Comparison of ENCODE assay signal across 20 cellular contexts in genomic region chr5:9118852-9119251, GRCh38.
DNase-seq lines count a peak whose midpoint lies in the region; ATAC-seq and TF ChIP-seq lines count a peak whose summit lies in the region.
"Had no signal": no experiment of that assay in that cellular context is flagged by ENCODE, and none has a peak within 500 bp of the region (broad histone marks: within the 10 kb centered on the region; RNA-seq: fewer than 3 reads in every experiment).

No MANE protein-coding gene starts in this region.

- DNase-seq in GM23338 (ENCODE audit: low spot score) (peak; percentile 3), NCI-H69 (lab: John Stamatoyannopoulos, UW) (peak; percentile 39), mesenchymal stem cell (no peak), posterior vena cava (ENCODE audit: low spot score) (peak; percentile 78), NCI-H748 treated with DMSO at 0.1 percent for 48 hours (lab: John Stamatoyannopoulos, UW) (no peak), NCI-H1417 treated with DMSO at 0.1 percent for 48 hours (lab: John Stamatoyannopoulos, UW) (no peak), retina (no peak)
- DNase-seq: Caco-2; CD4-positive, CD25-positive, alpha-beta regulatory T cell; CD8-positive, alpha-beta T cell; DMS79; EL; GDM1; H9 had no signal

- H3K4me1 Mint-ChIP-seq in GM23338, result no peaks in the 10 kb centered on the region; the same call in 2 of the 3 replicates
- H3K4me1 Mint-ChIP-seq: B cell; CD4-positive, CD25-positive, alpha-beta regulatory T cell; H9 had no signal

- H3K4me1 ChIP-seq in GM23338 (ENCODE audit: insufficient read depth), result no peaks in the 10 kb centered on the region
- H3K4me1 ChIP-seq in mesenchymal stem cell (ENCODE audit: control insufficient read depth, insufficient read depth, low read depth, low read length), result no peaks in the 10 kb centered on the region
- H3K4me1 ChIP-seq: BLaER1, Caco-2 had no signal

- no peak overlapping the region for H3K23ac ChIP-seq in mesenchymal stem cell (ENCODE audit: low read length in 2 of 2)

- TF ChIP-seq CTCF in GM23338 (conservative IDR thresholded peaks at IDR 0.05; ENCODE audit: low read depth in 2 of 2), result no peak

- no peaks in the 10 kb centered on the region for H3K9me2 ChIP-seq in GM23338 (ENCODE audit: insufficient read depth)

- no peak overlapping the region for H3K4ac ChIP-seq in mesenchymal stem cell (ENCODE audit: low read depth in 1 of 2, low read length in 2 of 2)

- no peak overlapping the region for H4K91ac ChIP-seq in mesenchymal stem cell (ENCODE audit: low read length)

- H3K27me3 ChIP-seq in GM23338 (ENCODE audit: insufficient read depth) (no peaks in the 10 kb centered on the region), mesenchymal stem cell (ENCODE audit: control insufficient read depth in 1 of 2, insufficient read depth in 1 of 2, low read length in 2 of 2) (no peaks in the 10 kb centered on the region)
- H3K27me3 ChIP-seq: BLaER1 had no signal

- no peak overlapping the region for H2BK15ac ChIP-seq in mesenchymal stem cell (ENCODE audit: low read depth, poor library complexity, severe bottlenecking)

- H3K27me3 Mint-ChIP-seq in GM23338 (ENCODE audit: insufficient read depth, low read depth, poor library complexity), result peaks cover 5% of the 10 kb centered on the region
- H3K27me3 Mint-ChIP-seq: B cell; CD4-positive, CD25-positive, alpha-beta regulatory T cell had no signal

- H3K18ac ChIP-seq in mesenchymal stem cell (ENCODE audit: low read depth in 1 of 2, low read length in 2 of 2), result no peak overlapping the region

- H3K79me2 ChIP-seq in GM23338 (replicated peaks; ENCODE audit: insufficient read depth), result no peaks in the 10 kb centered on the region

- H3K9me3 Mint-ChIP-seq in GM23338, result peaks cover 2% of the 10 kb centered on the region; the same call in 2 of the 3 replicates

- intact Hi-C loops in posterior vena cava (cut with DNase I), result no loop called here

- H2BK5ac ChIP-seq in mesenchymal stem cell (ENCODE audit: low read depth, low read length, poor library complexity, severe bottlenecking), result no peak overlapping the region

- no peak overlapping the region for H3K4me3 Mint-ChIP-seq in GM23338
- H3K4me3 Mint-ChIP-seq: B cell; CD4-positive, CD25-positive, alpha-beta regulatory T cell; CD8-positive, alpha-beta T cell; H9 had no signal

- WGBS in mesenchymal stem cell, result 93% methylated on average over 22 of the region's 22 CpGs

- H3K9me3 ChIP-seq in mesenchymal stem cell (ENCODE audit: control insufficient read depth, low read length), result peaks cover 18% of the 10 kb centered on the region
- H3K9me3 ChIP-seq: Caco-2 had no signal

- peaks cover 14% of the 10 kb centered on the region; the same call in 2 of the 3 replicates for H3K36me3 Mint-ChIP-seq in GM23338 (ENCODE audit: low read depth)
- H3K36me3 Mint-ChIP-seq: CD4-positive, CD25-positive, alpha-beta regulatory T cell; CD8-positive, alpha-beta T cell had no signal

- H3K36me3 ChIP-seq in GM23338 (ENCODE audit: insufficient read depth) (no peaks in the 10 kb centered on the region), mesenchymal stem cell (ENCODE audit: control insufficient read depth in 1 of 2, insufficient read depth in 2 of 2, low read depth in 1 of 2, low read length in 2 of 2) (peaks cover 5 to 18% of the 10 kb centered on the region in 2 experiments)
- H3K36me3 ChIP-seq: BLaER1 had no signal

- ATAC-seq in GM23338, result no peak; the same call in 2 of the 3 replicates
- ATAC-seq in GM21526 (IDR thresholded peaks at IDR 0.05; ENCODE audit: low FRiP score, unreplicated experiment), result no peak
- ATAC-seq: CD8-positive, alpha-beta T cell; GM12878; HCT116 had no signal

- H3K9ac ChIP-seq in mesenchymal stem cell (ENCODE audit: low read length), result no peak overlapping the region
- H3K9ac ChIP-seq: BLaER1 had no signal

- H3K79me1 ChIP-seq in mesenchymal stem cell (replicated peaks; ENCODE audit: low read length, poor library complexity, severe bottlenecking), result peaks cover 2% of the 10 kb centered on the region

- H3K27ac ChIP-seq in GM23338 (ENCODE audit: low read depth) (no peak overlapping the region), mesenchymal stem cell (ENCODE audit: low read length, poor library complexity, severe bottlenecking) (no peak overlapping the region)
- H3K27ac ChIP-seq: BLaER1, C4-2B had no signal

- H4K8ac ChIP-seq in mesenchymal stem cell (ENCODE audit: low read length), result peak overlapping the region; percentile 33

- no peaks in the 10 kb centered on the region for H3F3A ChIP-seq in GM23338 (replicated peaks; ENCODE audit: low read depth)

- no peak overlapping the region for H2BK12ac ChIP-seq in mesenchymal stem cell (ENCODE audit: low read length in 2 of 2)

- H2AK5ac ChIP-seq in mesenchymal stem cell (ENCODE audit: low read length, severe bottlenecking), result no peak overlapping the region

- no peaks in the 10 kb centered on the region for H4K20me1 ChIP-seq in GM23338 (replicated peaks; ENCODE audit: insufficient read depth)
- H4K20me1 ChIP-seq: BLaER1 had no signal

- no peak overlapping the region for H3K14ac ChIP-seq in mesenchymal stem cell (ENCODE audit: low read length in 2 of 2)

- H3K4me2 ChIP-seq in GM23338 (no peak overlapping the region), mesenchymal stem cell (ENCODE audit: low read length, poor library complexity, severe bottlenecking) (no peak overlapping the region)
- H3K4me2 ChIP-seq: BLaER1 had no signal

- no peak overlapping the region for H3K27ac Mint-ChIP-seq in GM23338
- H3K27ac Mint-ChIP-seq: B cell; CD4-positive, CD25-positive, alpha-beta regulatory T cell; CD8-positive, alpha-beta T cell had no signal

- H2BK120ac ChIP-seq in mesenchymal stem cell (ENCODE audit: low read depth, low read length), result no peak overlapping the region

- H2AFZ ChIP-seq in GM23338 (no peak overlapping the region), mesenchymal stem cell (ENCODE audit: low read depth, low read length) (no peak overlapping the region)

- no peak overlapping the region for H3K4me3 ChIP-seq in GM23338
- no peak overlapping the region for H3K4me3 ChIP-seq in mesenchymal stem cell (ENCODE audit: insufficient read depth in 1 of 2, low read depth in 1 of 2, low read length in 2 of 2)
- H3K4me3 ChIP-seq: BLaER1, GM12878 had no signal

TF ChIP-seq in GM23338, 12 proteins besides CTCF, POLR2A, EP300 and RAD21 (continues in another document):
- TF ChIP-seq CREB1 (CRISPR knock-in tag; IDR thresholded peaks at IDR 0.05; ENCODE audit: low read depth) (no peak), ZNF462 (CRISPR knock-in tag; IDR thresholded peaks at IDR 0.05) (no peak), ZNF331 (CRISPR knock-in tag; IDR thresholded peaks at IDR 0.05; ENCODE audit: low read depth) (no peak), ZNF114 (CRISPR knock-in tag; IDR thresholded peaks at IDR 0.05) (no peak), EZH2 (IDR thresholded peaks at IDR 0.05; ENCODE audit: low read depth, unreplicated experiment) (no peak)

Comparison
In these comparisons a context has a peak if more than half of its experiments do, and no peak if none do; other contexts are left out.
1. DNase-seq: peak in GM23338 (single experiment), NCI-H69 (single experiment) and posterior vena cava (single experiment); none in mesenchymal stem cell (single experiment), NCI-H748 treated with DMSO at 0.1 percent for 48 hours (single experiment), NCI-H1417 treated with DMSO at 0.1 percent for 48 hours (single experiment) and retina (single experiment).